In the genomic region with DNA sequence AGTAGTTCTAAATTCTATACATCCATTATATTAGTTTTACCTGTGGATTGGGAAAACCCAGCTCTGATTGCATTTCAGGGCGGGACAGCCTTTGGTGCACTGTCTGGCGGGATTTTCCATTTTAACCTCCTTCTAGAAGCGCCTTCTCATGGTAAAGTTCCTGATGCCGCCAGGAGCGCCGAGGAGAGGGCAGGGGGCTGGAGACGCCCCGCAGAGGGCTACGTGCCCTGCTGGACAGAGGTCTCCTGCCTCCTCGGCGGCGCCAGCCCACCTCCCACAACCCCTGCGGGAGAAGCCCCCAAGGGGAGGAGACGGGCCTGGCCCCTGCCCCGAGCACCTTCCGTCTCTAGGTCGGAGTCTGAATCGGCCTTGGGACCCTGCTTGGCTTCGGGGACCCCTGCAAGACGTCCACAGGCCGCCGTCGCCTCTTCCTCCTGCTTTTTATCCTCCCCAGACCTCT, we compare ENCODE assay signal across 8 cellular contexts. TPM values are rescaled to one million over a fixed set of nuclear protein-coding genes. Genes with fewer than 3 reads are reported as not detected.
DNase-seq lines count a peak whose midpoint lies in the region; ATAC-seq and TF ChIP-seq lines count a peak whose summit lies in the region.

No MANE protein-coding gene starts in this region.

- BruUV-seq in PC-3 (replicated peaks; lab: Mats Ljungman, UMichigan): no TSS peak

- H3K4ac ChIP-seq in mesendoderm (ENCODE audit: low read depth, low read length): peak overlapping the region; percentile 46

- no peak overlapping the region for H2AK5ac ChIP-seq in mesendoderm (ENCODE audit: low read length)

- H4K20me1 ChIP-seq in PC-3 (ENCODE audit: low read length): no peaks in the 10 kb centered on the region

- H3K9ac ChIP-seq in mesendoderm (ENCODE audit: low read length) (peak overlapping the region; percentile 77), PC-3 (ENCODE audit: low read length) (no peak overlapping the region)

- H2BK120ac ChIP-seq in mesendoderm (ENCODE audit: low read depth, low read length): no peak overlapping the region

- H3K9me2 ChIP-seq in PC-3 (replicated peaks; ENCODE audit: low read length): no peaks in the 10 kb centered on the region

- no peaks in the 10 kb centered on the region for H3K79me2 ChIP-seq in mesendoderm (ENCODE audit: control insufficient read depth, insufficient read depth, low read length)
- no peaks in the 10 kb centered on the region for H3K79me2 ChIP-seq in PC-3 (ENCODE audit: low read length)

- peak overlapping the region; percentile 77 for H3K4me2 ChIP-seq in mesendoderm (ENCODE audit: low read length)
- H3K4me2 ChIP-seq in PC-3 (ENCODE audit: low read length): no peak overlapping the region

- H3K27me3 ChIP-seq in ascending aorta (no peaks in the 10 kb centered on the region), mesendoderm (ENCODE audit: insufficient read depth, low read length, poor library complexity) (no peaks in the 10 kb centered on the region), PC-3 (ENCODE audit: low read length) (no peaks in the 10 kb centered on the region)

- peaks cover 2% of the 10 kb centered on the region for H3K79me1 ChIP-seq in mesendoderm (ENCODE audit: low read length)

- peak overlapping the region; percentile 81 for H2BK5ac ChIP-seq in mesendoderm (ENCODE audit: low read length)

- H3K56ac ChIP-seq in mesendoderm (ENCODE audit: low read length): peak overlapping the region; percentile 91

- no peak overlapping the region for H2AFZ ChIP-seq in PC-3 (ENCODE audit: low read length)

- H3K9me3 ChIP-seq in HEK293 (ENCODE audit: control insufficient read depth, insufficient read depth, low read depth, low read length): no peaks in the 10 kb centered on the region
- H3K9me3 ChIP-seq in ascending aorta: no peaks in the 10 kb centered on the region
- no peaks in the 10 kb centered on the region for H3K9me3 ChIP-seq in PC-3 (ENCODE audit: low read length)

- H3F3A ChIP-seq in PC-3 (ENCODE audit: low read length, unreplicated experiment): no peaks in the 10 kb centered on the region

- POLR2A ChIA-PET in AG04449 (lab: Yijun Ruan, JAX): interaction anchor here (1.3 kb wide), 1 partner anchor 11 kb away, joined by 7 read pairs; a partner anchor contains a TSS
- POLR2A ChIA-PET in HEK293 (lab: Yijun Ruan, JAX): interaction anchor here (1.4 to 1.5 kb wide), 2 partner anchors 12 to 32 kb away, joined by 4 to 9 read pairs; a partner anchor contains a TSS
- POLR2A ChIA-PET in PC-3 (lab: Charles Lee; ENCODE audit: unreplicated experiment): no interaction called here

- no peak overlapping the region for H2BK15ac ChIP-seq in mesendoderm (replicated peaks; ENCODE audit: low read depth)

- H3K27ac ChIP-seq in HEK293 (ENCODE audit: extremely low read depth, low read depth, low read length) (no peak overlapping the region), ascending aorta (peak overlapping the region; percentile 57 to 68), mesendoderm (ENCODE audit: low read depth, low read length) (peak overlapping the region; percentile 68), PC-3 (ENCODE audit: low read length) (no peak overlapping the region)

- TF ChIP-seq CTCF in AG04449 (IDR thresholded peaks at IDR 0.05; ENCODE audit: insufficient read depth, low read length, missing control alignments) (no peak), HEK293 (tag by site-specific recombination; IDR thresholded peaks at IDR 0.05) (no peak), ascending aorta (IDR thresholded peaks at IDR 0.05) (no peak), PC-3 (conservative IDR thresholded peaks at IDR 0.05; ENCODE audit: low read depth, low read length) (no peak)

- intact Hi-C loops in ascending aorta (cut with DNase I) (loop anchor here (1.0 kb wide), 1 partner anchor 12 kb away; no protein-coding TSS in a partner anchor), PC-3 (cut with micrococcal nuclease) (no loop called here)

- ATAC-seq in GM18868 (IDR thresholded peaks at IDR 0.05; ENCODE audit: unreplicated experiment): no peak
- ATAC-seq in PC-3: no peak

- H3K18ac ChIP-seq in mesendoderm (ENCODE audit: low read length): peak overlapping the region; percentile 62

- H3K23ac ChIP-seq in mesendoderm (ENCODE audit: low read length): no peak overlapping the region

- H3K4me3 ChIP-seq in AG04449 (ENCODE audit: low read depth, low read length) (peak overlapping the region; percentile 69), HEK293 (ENCODE audit: low read depth, low read length) (peak overlapping the region; percentile 33), ascending aorta (peak overlapping the region; percentile 27 to 59), mesendoderm (ENCODE audit: low read length) (peak overlapping the region; percentile 37), PC-3 (ENCODE audit: low read length) (no peak overlapping the region)

- DNase-seq in AG04449 (ENCODE audit: low read depth, low spot score) (no peak), ascending aorta (ENCODE audit: low spot score in 2 of 2) (no peak), mesendoderm (no peak), NCI-H2227 (lab: John Stamatoyannopoulos, UW; ENCODE audit: unreplicated experiment) (no peak), PC-3 (no peak), cortex of kidney (lab: John Stamatoyannopoulos, UW) (no peak)

- H4K5ac ChIP-seq in mesendoderm (ENCODE audit: low read length): no peak overlapping the region

- H3K4me1 ChIP-seq in HEK293 (ENCODE audit: control insufficient read depth, insufficient read depth, low read length) (no peaks in the 10 kb centered on the region), ascending aorta (peaks cover 10 to 18% of the 10 kb centered on the region in 2 donors), mesendoderm (ENCODE audit: control insufficient read depth, low read depth, low read length) (peaks cover 5% of the 10 kb centered on the region), PC-3 (ENCODE audit: insufficient read depth, low read length) (peaks cover 7% of the 10 kb centered on the region; the same call in 1 of the 2 replicates)

- H4K8ac ChIP-seq in mesendoderm (ENCODE audit: low read depth, low read length): no peak overlapping the region

- WGBS in mesendoderm (ENCODE audit: extremely low coverage, insufficient coverage, low lambda C conversion rate): no CpG with 5 or more reads among the region's 23 CpGs

- H3K36me3 ChIP-seq in HEK293 (ENCODE audit: control insufficient read depth in 2 of 2, insufficient read depth in 1 of 2, low read length in 2 of 2) (peaks cover 0 to 4% of the 10 kb centered on the region in 2 experiments; a peak in 1 of 3 replicates), ascending aorta (no peaks in the 10 kb centered on the region), mesendoderm (ENCODE audit: control insufficient read depth, insufficient read depth, low read length) (no peaks in the 10 kb centered on the region), PC-3 (ENCODE audit: low read depth, low read length) (no peaks in the 10 kb centered on the region)

- CTCF ChIA-PET in AG04449 (lab: Yijun Ruan, JAX) (interaction anchor here (1.8 kb wide), 1 partner anchor 31 kb away, joined by 5 read pairs; a partner anchor contains a TSS), HEK293 (lab: Yijun Ruan, JAX) (interaction anchor here (0.7 to 1.2 kb wide), 3 partner anchors 11 to 128 kb away, joined by 3 to 4 read pairs (median 3); a partner anchor contains a TSS), PC-3 (lab: Charles Lee) (no interaction called here)

TF ChIP-seq in HEK293, 187 proteins besides CTCF, POLR2A, EP300 and RAD21:
- TF ChIP-seq, protein P1, sequence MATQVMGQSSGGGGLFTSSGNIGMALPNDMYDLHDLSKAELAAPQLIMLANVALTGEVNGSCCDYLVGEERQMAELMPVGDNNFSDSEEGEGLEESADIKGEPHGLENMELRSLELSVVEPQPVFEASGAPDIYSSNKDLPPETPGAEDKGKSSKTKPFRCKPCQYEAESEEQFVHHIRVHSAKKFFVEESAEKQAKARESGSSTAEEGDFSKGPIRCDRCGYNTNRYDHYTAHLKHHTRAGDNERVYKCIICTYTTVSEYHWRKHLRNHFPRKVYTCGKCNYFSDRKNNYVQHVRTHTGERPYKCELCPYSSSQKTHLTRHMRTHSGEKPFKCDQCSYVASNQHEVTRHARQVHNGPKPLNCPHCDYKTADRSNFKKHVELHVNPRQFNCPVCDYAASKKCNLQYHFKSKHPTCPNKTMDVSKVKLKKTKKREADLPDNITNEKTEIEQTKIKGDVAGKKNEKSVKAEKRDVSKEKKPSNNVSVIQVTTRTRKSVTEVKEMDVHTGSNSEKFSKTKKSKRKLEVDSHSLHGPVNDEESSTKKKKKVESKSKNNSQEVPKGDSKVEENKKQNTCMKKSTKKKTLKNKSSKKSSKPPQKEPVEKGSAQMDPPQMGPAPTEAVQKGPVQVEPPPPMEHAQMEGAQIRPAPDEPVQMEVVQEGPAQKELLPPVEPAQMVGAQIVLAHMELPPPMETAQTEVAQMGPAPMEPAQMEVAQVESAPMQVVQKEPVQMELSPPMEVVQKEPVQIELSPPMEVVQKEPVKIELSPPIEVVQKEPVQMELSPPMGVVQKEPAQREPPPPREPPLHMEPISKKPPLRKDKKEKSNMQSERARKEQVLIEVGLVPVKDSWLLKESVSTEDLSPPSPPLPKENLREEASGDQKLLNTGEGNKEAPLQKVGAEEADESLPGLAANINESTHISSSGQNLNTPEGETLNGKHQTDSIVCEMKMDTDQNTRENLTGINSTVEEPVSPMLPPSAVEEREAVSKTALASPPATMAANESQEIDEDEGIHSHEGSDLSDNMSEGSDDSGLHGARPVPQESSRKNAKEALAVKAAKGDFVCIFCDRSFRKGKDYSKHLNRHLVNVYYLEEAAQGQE (tag by site-specific recombination; IDR thresholded peaks at IDR 0.05): peak; percentile 41; the same call in 1 of the 2 replicates
- TF ChIP-seq ZNF391 (tag by site-specific recombination; IDR thresholded peaks at IDR 0.05; ENCODE audit: borderline replicate concordance, low read depth) (no peak), ZFP41 (tag by site-specific recombination; IDR thresholded peaks at IDR 0.05; ENCODE audit: borderline replicate concordance) (no peak), ZNF433 (tag by site-specific recombination; IDR thresholded peaks at IDR 0.05; ENCODE audit: low read depth) (no peak)

RNA-seq across cellular contexts. Expression of a gene that starts 1.2 kb away (rescaled TPM):
- total RNA-seq in ascending aorta (not detected), PC-3 (2014; rRNA removed) (1.1 TPM in 1 of 2 replicates, not detected in the other)
- polyA plus RNA-seq in mesendoderm (2013, experiment 1 of 2): not detected
- polyA plus RNA-seq in mesendoderm (2013, experiment 2 of 2): not detected

RNA-seq across cellular contexts. Expression of a gene that starts 11.9 kb away (rescaled TPM):
- total RNA-seq in ascending aorta (37.9 TPM), PC-3 (2014; rRNA removed) (43.0 and 44.3 TPM in 2 replicates)
- 21.8 TPM for polyA plus RNA-seq in mesendoderm (2013, experiment 1 of 2)
- polyA plus RNA-seq in mesendoderm (2013, experiment 2 of 2): 21.7 TPM

RNA-seq across cellular contexts. Expression of a gene that starts 18.6 kb away (rescaled TPM):
- 20.4 TPM for total RNA-seq in ascending aorta
- 0.03 TPM for polyA plus RNA-seq in mesendoderm (2013, experiment 1 of 2)
- not detected for polyA plus RNA-seq in mesendoderm (2013, experiment 2 of 2)
- not detected in 2 replicates for total RNA-seq in PC-3 (2014; rRNA removed)

RNA-seq across cellular contexts. Expression of a gene that starts 31.7 kb away (rescaled TPM):
- total RNA-seq in ascending aorta: 72.8 TPM
- 11.8 TPM for polyA plus RNA-seq in mesendoderm (2013, experiment 1 of 2)
- polyA plus RNA-seq in mesendoderm (2013, experiment 2 of 2): 11.9 TPM
- 41.0 and 49.3 TPM in 2 replicates for total RNA-seq in PC-3 (2014; rRNA removed)

RNA-seq across cellular contexts. Expression of a gene that starts 32.0 kb away (rescaled TPM):
- total RNA-seq in ascending aorta (2.6 TPM), PC-3 (2014; rRNA removed) (not detected in 2 replicates)
- polyA plus RNA-seq in mesendoderm (2013, experiment 1 of 2): not detected
- polyA plus RNA-seq in mesendoderm (2013, experiment 2 of 2): not detected

Comparison
In these comparisons a context has a peak if more than half of its experiments do, and no peak if none do; other contexts are left out.
1. H3K27ac ChIP-seq: peak in ascending aorta (2 of 2) and mesendoderm (single experiment); none in HEK293 (single experiment) and PC-3 (single experiment).
2. RNA of a gene that starts 18.6 kb away (total RNA-seq): 20.4 TPM in ascending aorta (single experiment); not detected in PC-3; every median in the first group is over 10 times any median in the second.